20 cellular contexts compared by ENCODE assay signal in genomic region chr2:234595829-234596228, GRCh38.
DNase-seq lines count a peak whose midpoint lies in the region; ATAC-seq and TF ChIP-seq lines count a peak whose summit lies in the region.
"Had no signal": no experiment of that assay in that cellular context is flagged by ENCODE, and none has a peak within 500 bp of the region (broad histone marks: within the 10 kb centered on the region; RNA-seq: fewer than 3 reads in every experiment).

No MANE protein-coding gene starts in this region.

- ATAC-seq in omental fat pad (ENCODE audit: low FRiP score), result no peak
- ATAC-seq: right cardiac atrium had no signal

- CTCF ChIA-PET in AG04450 (lab: Charles Lee), result no interaction called here

- TF ChIP-seq CTCF in AG04450 (IDR thresholded peaks at IDR 0.05; ENCODE audit: low read depth, low read length), result no peak
- no peak for TF ChIP-seq CTCF in omental fat pad (IDR thresholded peaks at IDR 0.05)
- no peak for TF ChIP-seq CTCF in GM20000 (IDR thresholded peaks at IDR 0.05; ENCODE audit: extremely low read depth, missing control alignments)

- H3K4me3 ChIP-seq in AG04450 (ENCODE audit: low read depth, low read length), result no peak overlapping the region
- H3K4me3 ChIP-seq: cardiac muscle cell, ovary had no signal

- H3K27ac ChIP-seq in AG04450 (ENCODE audit: low read depth, low read length), result peak overlapping the region; percentile 87
- H3K27ac ChIP-seq: cardiac muscle cell, ovary had no signal

- in situ Hi-C loops in SK-MEL-5 (cut with HindIII; ENCODE audit: low pct_unique_long_range_greater_than_20kb, low sequenced_read_pairs), result no loop called here

- POLR2A ChIA-PET in AG04450 (lab: Yijun Ruan, JAX), result interaction anchor here (0.6 to 2.0 kb wide), 5 partner anchors 30 to 228 kb away, joined by 3 to 13 read pairs (median 3); no protein-coding TSS in a partner anchor

- H3K9me3 ChIP-seq in AG04450 (ENCODE audit: control insufficient read depth, insufficient read depth, low read length), result no peaks in the 10 kb centered on the region
- H3K9me3 ChIP-seq: ovary had no signal

- DNase-seq in AG04450 (ENCODE audit: low read depth, low spot score), result peak; percentile 86
- DNase-seq in GM04504 (ENCODE audit: low read depth), result peak; percentile 51
- DNase-seq in SK-MEL-5 (ENCODE audit: low read depth, low spot score), result peak; percentile 62
- peak; percentile 81 for DNase-seq in foreskin melanocyte
- no peak for DNase-seq in omental fat pad (ENCODE audit: low spot score)
- no peak for DNase-seq in NCI-H1105 (lab: John Stamatoyannopoulos, UW)
- DNase-seq in activated effector memory CD4-positive, alpha-beta T cell treated with anti-CD3 and anti-CD28 coated beads, Interleukin-2, amount 50 U/mL, for 16 hours, result no peak
- no peak for DNase-seq in GM20000 (ENCODE audit: low spot score)
- DNase-seq: activated CD4-positive, alpha-beta T cell treated with anti-CD3 and anti-CD28 coated beads, Interleukin-2, amount 50 U/mL, for 1 hour; activated CD8-positive, alpha-beta memory T cell treated with anti-CD3 and anti-CD28 coated beads, Interleukin-2, amount 50 U/mL, for 4 hours; CD8-positive, alpha-beta memory T cell; dermis blood vessel endothelial cell; MM.1S; naive B cell; NCI-H1694 treated with DMSO at 0.1 percent for 48 hours; NCI-H69; ovary; right cardiac atrium; SHP77 had no signal

- no peaks in the 10 kb centered on the region for H3K27me3 ChIP-seq in AG04450 (ENCODE audit: control insufficient read depth, insufficient read depth, low read length)
- H3K27me3 ChIP-seq: cardiac muscle cell, ovary had no signal

Comparison
In these comparisons a context has a peak if more than half of its experiments do, and no peak if none do; other contexts are left out.
1. DNase-seq: peak in AG04450 (single experiment), GM04504 (single experiment), SK-MEL-5 (single experiment) and foreskin melanocyte (single experiment); none in omental fat pad (single experiment), NCI-H1105 (single experiment), activated effector memory CD4-positive, alpha-beta T cell treated with anti-CD3 and anti-CD28 coated beads, Interleukin-2, amount 50 U/mL, for 16 hours (single experiment) and GM20000 (single experiment).